21 cellular contexts compared by ENCODE assay signal in the genomic region with DNA sequence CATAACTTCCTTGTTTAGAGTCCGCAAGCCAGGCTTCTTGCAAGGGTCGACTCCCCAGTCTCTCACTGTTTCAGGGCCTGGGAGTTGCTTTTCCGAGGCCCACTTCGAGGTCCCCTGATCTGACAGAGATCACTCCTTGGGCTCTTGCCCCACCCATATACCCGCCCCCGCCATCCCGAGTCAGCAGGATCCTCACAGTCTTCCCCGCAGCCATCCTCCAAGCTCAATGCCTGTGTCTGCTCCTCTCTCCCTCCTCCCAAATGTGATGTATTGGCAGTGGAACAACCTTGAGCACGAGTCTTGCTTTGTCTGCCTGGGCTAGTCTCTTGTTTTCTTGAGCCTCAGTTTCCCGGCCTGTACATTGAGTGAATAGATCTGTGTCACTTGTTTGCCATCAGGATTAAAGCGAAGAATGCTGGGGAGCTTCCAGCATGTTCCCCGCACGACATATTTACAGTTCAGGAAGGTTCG. TPM values are rescaled to one million over a fixed set of nuclear protein-coding genes. Genes with fewer than 3 reads are reported as not detected.
DNase-seq lines count a peak whose midpoint lies in the region; ATAC-seq, FAIRE-seq and TF ChIP-seq lines count a peak whose summit lies in the region.
"Had no signal": no experiment of that assay in that cellular context is flagged by ENCODE, and none has a peak within 500 bp of the region (broad histone marks: within the 10 kb centered on the region; RNA-seq: fewer than 3 reads in every experiment).

No MANE protein-coding gene starts in this region.

- no peak for TF ChIP-seq CTCF in K562 (IDR thresholded peaks at IDR 0.05 in 2 of 3, conservative IDR thresholded peaks at IDR 0.05 in 1 of 3; ENCODE audit: insufficient read depth in 2 of 3, low read depth in 1 of 3, low read length in 3 of 3)
- no peak for TF ChIP-seq CTCF in neural progenitor cell (IDR thresholded peaks at IDR 0.05)
- no peak for TF ChIP-seq CTCF in heart right ventricle (IDR thresholded peaks at IDR 0.05)

- TF ChIP-seq RAD21 in K562 (CRISPR knock-in tag; conservative IDR thresholded peaks at IDR 0.05 in 1 of 2, IDR thresholded peaks at IDR 0.05 in 1 of 2) = no peak

- H4K20me1 ChIP-seq in K562 (replicated peaks; ENCODE audit: control insufficient read depth, insufficient read depth, low read length) (no peaks in the 10 kb centered on the region), neural progenitor cell (ENCODE audit: low read depth) (peaks cover 92% of the 10 kb centered on the region)

- no peaks in the 10 kb centered on the region for H3K9me3 Mint-ChIP-seq in activated T-cell treated with anti-CD3 and anti-CD28 coated beads, Interleukin-2, amount 50 U/mL, for 24 hours
- peaks cover 2% of the 10 kb centered on the region for H3K9me3 Mint-ChIP-seq in neural progenitor cell

- H3K36me3 Mint-ChIP-seq in activated T-cell treated with anti-CD3 and anti-CD28 coated beads, Interleukin-2, amount 50 U/mL, for 24 hours (ENCODE audit: low read depth) = no peaks in the 10 kb centered on the region
- H3K36me3 Mint-ChIP-seq in neural progenitor cell = no peaks in the 10 kb centered on the region

- H3K27me3 ChIP-seq in H7 (ENCODE audit: control insufficient read depth, insufficient read depth, low read length) = peaks cover 100% of the 10 kb centered on the region
- H3K27me3 ChIP-seq in K562 (ENCODE audit: control insufficient read depth in 2 of 2, insufficient read depth in 2 of 2, low read length in 2 of 2) = no peaks in the 10 kb centered on the region
- H3K27me3 ChIP-seq in neural progenitor cell = peaks cover 100% of the 10 kb centered on the region
- H3K27me3 ChIP-seq in heart right ventricle = peaks cover 69 to 100% (median 100%) of the 10 kb centered on the region in 7 donors

- no peak for TF ChIP-seq EP300 in K562 (IDR thresholded peaks at IDR 0.05; ENCODE audit: low read length)

- no peak for TF ChIP-seq POLR2A in K562 (conservative IDR thresholded peaks at IDR 0.05)

- in situ Hi-C loops in K562 (cut with MboI) = no loop called here

- peaks cover 88% of the 10 kb centered on the region for H3K27me3 Mint-ChIP-seq in activated T-cell treated with anti-CD3 and anti-CD28 coated beads, Interleukin-2, amount 50 U/mL, for 24 hours
- H3K27me3 Mint-ChIP-seq in neural progenitor cell (ENCODE audit: insufficient read depth, low read depth) = peaks cover 86% of the 10 kb centered on the region

- FAIRE-seq in K562 (lab: Jason Lieb, UNC) = no peak
- FAIRE-seq: HTR-8/SVneo had no signal

- no TSS peak for BruUV-seq in K562 (replicated peaks; lab: Mats Ljungman, UMichigan)

- H3K27ac ChIP-seq in K562 (ENCODE audit: extremely low read depth, low read depth, low read length) = no peak overlapping the region; the same call in 2 of the 3 replicates
- H3K27ac ChIP-seq in neural progenitor cell = no peak overlapping the region
- no peak overlapping the region for H3K27ac ChIP-seq in heart right ventricle
- H3K27ac ChIP-seq: left lung, PC-9 had no signal

- H3K9me3 ChIP-seq in K562 (replicated peaks; ENCODE audit: control insufficient read depth, insufficient read depth, low read depth, low read length) = no peaks in the 10 kb centered on the region
- no peaks in the 10 kb centered on the region for H3K9me3 ChIP-seq in neural progenitor cell (ENCODE audit: low read depth)
- no peaks in the 10 kb centered on the region for H3K9me3 ChIP-seq in heart right ventricle
- H3K9me3 ChIP-seq: left lung, MG63 had no signal

- DNase-seq in activated T-cell treated with anti-CD3 and anti-CD28 coated beads, Interleukin-2, amount 50 U/mL, for 24 hours = peak; percentile 44
- DNase-seq in activated T-cell treated with anti-CD3 and anti-CD28 coated beads, Interleukin-2, amount 50 U/mL, for 1 hour = no peak
- peak; percentile 65 for DNase-seq in H7
- no peak for DNase-seq in K562 (ENCODE audit: extremely low read depth in 1 of 4, low spot score in 3 of 4)
- DNase-seq in neural progenitor cell (ENCODE audit: low spot score) = no peak
- no peak for DNase-seq in NCI-H2081 treated with DMSO at 0.1 percent for 48 hours (lab: John Stamatoyannopoulos, UW)
- DNase-seq in heart right ventricle = no peak
- DNase-seq: amniotic stem cell, Calu3, cerebellar nuclear complex, hypothalamus, left lung, MG63, NCI-H2107, PC-9 had no signal

- CTCF ChIA-PET in K562 (lab: Yijun Ruan, JAX; ENCODE audit: low intra/inter-chr PET ratio) = no interaction called here

- peaks cover 49% of the 10 kb centered on the region for H3F3A ChIP-seq in neural progenitor cell (ENCODE audit: low read depth)

- H3K4me2 ChIP-seq in K562 (ENCODE audit: insufficient read depth, low read length) = peak overlapping the region; percentile 32; the same call in 1 of the 2 replicates
- peak overlapping the region; percentile 71 for H3K4me2 ChIP-seq in neural progenitor cell
- H3K4me2 ChIP-seq: PC-9 had no signal

- 73% methylated on average over 10 of the region's 14 CpGs for WGBS in K562 (ENCODE audit: insufficient coverage, low coverage, missing lambda C conversion rate)
- 4 to 7% methylated on average over 14 of the region's 14 CpGs for WGBS in heart right ventricle, 2 donors

- H3K79me2 ChIP-seq in K562 (ENCODE audit: control insufficient read depth, insufficient read depth, low read length) (peaks cover 8% of the 10 kb centered on the region), neural progenitor cell (ENCODE audit: low read depth) (no peaks in the 10 kb centered on the region)

- H3K9ac ChIP-seq in K562 (ENCODE audit: insufficient read depth in 1 of 2, low read depth in 2 of 2, low read length in 2 of 2) = no peak overlapping the region
- no peak overlapping the region for H3K9ac ChIP-seq in neural progenitor cell

- H2AFZ ChIP-seq in K562 (ENCODE audit: low read depth, low read length) (peak overlapping the region; percentile 70), neural progenitor cell (replicated peaks) (no peak overlapping the region)
- H2AFZ ChIP-seq: PC-9 had no signal

- peak overlapping the region; percentile 10 for H3K27ac Mint-ChIP-seq in activated T-cell treated with anti-CD3 and anti-CD28 coated beads, Interleukin-2, amount 50 U/mL, for 24 hours
- no peak overlapping the region for H3K27ac Mint-ChIP-seq in neural progenitor cell

- no peak overlapping the region for H3K4me3 ChIP-seq in H7 (ENCODE audit: insufficient read depth, low read depth, low read length)
- no peak overlapping the region for H3K4me3 ChIP-seq in K562
- no peak overlapping the region for H3K4me3 ChIP-seq in neural progenitor cell
- no peak overlapping the region for H3K4me3 ChIP-seq in heart right ventricle
- H3K4me3 ChIP-seq: left lung, MG63, PC-9 had no signal

- H3K4me1 Mint-ChIP-seq in activated T-cell treated with anti-CD3 and anti-CD28 coated beads, Interleukin-2, amount 50 U/mL, for 24 hours (ENCODE audit: low read depth) = peaks cover 70% of the 10 kb centered on the region
- peaks cover 31% of the 10 kb centered on the region for H3K4me1 Mint-ChIP-seq in neural progenitor cell

- H3K36me3 ChIP-seq in H7 (replicated peaks; ENCODE audit: control insufficient read depth, insufficient read depth, low read length) = no peaks in the 10 kb centered on the region
- H3K36me3 ChIP-seq in K562 (ENCODE audit: control insufficient read depth, insufficient read depth, low read length) = peaks cover 13% of the 10 kb centered on the region
- H3K36me3 ChIP-seq in neural progenitor cell = no peaks in the 10 kb centered on the region
- no peaks in the 10 kb centered on the region for H3K36me3 ChIP-seq in heart right ventricle
- H3K36me3 ChIP-seq: left lung, MG63 had no signal

- H3K4me3 Mint-ChIP-seq in activated T-cell treated with anti-CD3 and anti-CD28 coated beads, Interleukin-2, amount 50 U/mL, for 24 hours = peak overlapping the region; percentile 13
- H3K4me3 Mint-ChIP-seq in neural progenitor cell = peak overlapping the region; percentile 19

- H3K4me1 ChIP-seq in K562 (replicated peaks in 1 of 2; ENCODE audit: control insufficient read depth in 2 of 2, insufficient read depth in 2 of 2, low read length in 2 of 2) (peaks cover 9 to 14% of the 10 kb centered on the region in 2 experiments; a peak in 4 of 5 replicates), neural progenitor cell (peaks cover 38% of the 10 kb centered on the region), heart right ventricle (peaks cover 6 to 58% (median 39%) of the 10 kb centered on the region in 9 donors)

- intact Hi-C loops in K562 (cut with micrococcal nuclease) (no loop called here), heart right ventricle (cut with DNase I) (no loop called here)

- ATAC-seq in K562 (no peak), HG02571 (IDR thresholded peaks at IDR 0.05; ENCODE audit: unreplicated experiment) (no peak), heart right ventricle (no peak)
- ATAC-seq: left lung, sciatic nerve had no signal

- no peaks in the 10 kb centered on the region for H3K9me1 ChIP-seq in K562 (ENCODE audit: control insufficient read depth, insufficient read depth, low read length)

- POLR2A ChIA-PET in K562 (lab: Yijun Ruan, JAX) = interaction anchor here (1.7 kb wide), 1 partner anchor 9 kb away, joined by 8 read pairs; a partner anchor contains a TSS

RNA-seq across cellular contexts. Expression of a gene that starts 2.4 kb away (rescaled TPM):
- total RNA-seq in H7 (2014; rRNA removed; shearing (Covaris generic)) = 0.07 TPM in 1 of 2 replicates, not detected in the other
- 0.42 TPM in 1 of 2 replicates, not detected in the other for total RNA-seq in K562 (2011; cell fraction: chromatin; rRNA removed; ENCODE audit: low replicate concordance)
- 0.33 TPM in 1 of 2 replicates, not detected in the other for total RNA-seq in K562 (2011; cell fraction: nucleolus; rRNA removed)
- total RNA-seq in K562 (2011; cell fraction: nucleoplasm; rRNA removed) = 0.38 TPM in 1 of 2 replicates, not detected in the other
- total RNA-seq in K562 (2014; rRNA removed) (0.36 and 0.37 TPM in 2 replicates), K562 (2014; rRNA removed; fragmentation: Illumina TruSeq; extraction: Trizol) (0.07 and 0.13 TPM in 2 replicates), K562 (2015; rRNA removed; fragmentation: Illumina TruSeq; extraction: Trizol) (0.07 TPM in 1 of 2 replicates, not detected in the other), K562 (2021) (0.40 and 0.58 TPM in 2 replicates), neural progenitor cell (ENCODE audit: low replicate concordance) (0.15 and 0.21 TPM in 2 replicates), heart right ventricle (not detected)
- polyA plus RNA-seq in K562 (2011; rRNA removed) (0.08 TPM in 1 of 2 replicates, not detected in the other), K562 (2014; fragmentation: Illumina TruSeq; extraction: Trizol) (0.09 and 0.12 TPM in 2 replicates), K562 (2014; fragmentation: Nextera tagmentation; extraction: Ambion mirVana) (not detected), K562 (2014; rRNA removed) (0.05 and 0.37 TPM in 2 replicates), heart right ventricle (not detected)
- 0.10 TPM in 1 of 2 replicates, not detected in the other for polyA plus RNA-seq in K562 (2011; cell fraction: cytosol; rRNA removed)
- polyA plus RNA-seq in K562 (2011; cell fraction: nucleus; rRNA removed) = 0.20 TPM in 1 of 2 replicates, not detected in the other
- polyA plus RNA-seq in K562 (2012) = 0.26 and 0.44 TPM in 2 replicates
- not detected in 2 replicates for polyA minus RNA-seq in K562 (2011; rRNA and poly(A)+ RNA removed)
- polyA minus RNA-seq in K562 (2011; cell fraction: cytosol; rRNA and poly(A)+ RNA removed) = not detected in 2 replicates
- polyA minus RNA-seq in K562 (2011; cell fraction: nucleus; rRNA and poly(A)+ RNA removed) = not detected in 2 replicates
- total RNA-seq: Calu3, G401, left lung, osteocyte, PC-9, sciatic nerve had no signal
- polyA plus RNA-seq: AG04450 had no signal

RNA-seq across cellular contexts. Expression of a gene that starts 8.6 kb away (rescaled TPM):
- total RNA-seq in H7 (2014; rRNA removed; shearing (Covaris generic)) = 338 and 359 TPM in 2 replicates
- 149 and 187 TPM in 2 replicates for total RNA-seq in K562 (2011; cell fraction: chromatin; rRNA removed; ENCODE audit: low replicate concordance)
- total RNA-seq in K562 (2011; cell fraction: nucleolus; rRNA removed) = 124 and 136 TPM in 2 replicates
- total RNA-seq in K562 (2011; cell fraction: nucleoplasm; rRNA removed) = 122 and 148 TPM in 2 replicates
- 167 and 343 TPM in 2 replicates for total RNA-seq in K562 (2014; rRNA removed)
- total RNA-seq in K562 (2014; rRNA removed; fragmentation: Illumina TruSeq; extraction: Trizol) = 175 and 182 TPM in 2 replicates
- 176 TPM in 2 replicates for total RNA-seq in K562 (2015; rRNA removed; fragmentation: Illumina TruSeq; extraction: Trizol)
- 184 and 188 TPM in 2 replicates for total RNA-seq in K562 (2021)
- polyA plus RNA-seq in K562 (2011; rRNA removed) = 284 and 291 TPM in 2 replicates
- 229 and 238 TPM in 2 replicates for polyA plus RNA-seq in K562 (2011; cell fraction: cytosol; rRNA removed)
- polyA plus RNA-seq in K562 (2011; cell fraction: nucleus; rRNA removed) = 508 and 513 TPM in 2 replicates
- 240 and 296 TPM in 2 replicates for polyA plus RNA-seq in K562 (2012)
- 225 and 269 TPM in 2 replicates for polyA plus RNA-seq in K562 (2014; fragmentation: Illumina TruSeq; extraction: Trizol)
- polyA plus RNA-seq in K562 (2014; fragmentation: Nextera tagmentation; extraction: Ambion mirVana) = 100 to 1,000 TPM; 597 to 761 TPM
- 226 and 272 TPM in 2 replicates for polyA plus RNA-seq in K562 (2014; rRNA removed)
- polyA minus RNA-seq in K562 (2011; rRNA and poly(A)+ RNA removed) = 277 and 350 TPM in 2 replicates
- polyA minus RNA-seq in K562 (2011; cell fraction: cytosol; rRNA and poly(A)+ RNA removed) = 163 and 167 TPM in 2 replicates
- polyA minus RNA-seq in K562 (2011; cell fraction: nucleus; rRNA and poly(A)+ RNA removed) = 142 and 231 TPM in 2 replicates
- 245 and 249 TPM in 2 replicates for total RNA-seq in neural progenitor cell (ENCODE audit: low replicate concordance)
- 10 to 100 TPM; 24.4 to 40.9 (median 30.4) TPM for total RNA-seq in heart right ventricle
- 10 to 100 TPM; 11.4 to 42.0 TPM for polyA plus RNA-seq in heart right ventricle

RNA-seq across cellular contexts. Expression of a gene that starts 9.8 kb away (rescaled TPM):
- total RNA-seq in H7 (2014; rRNA removed; shearing (Covaris generic)) = not detected in 2 replicates
- 2.2 and 9.0 TPM in 2 replicates for total RNA-seq in K562 (2011; cell fraction: chromatin; rRNA removed; ENCODE audit: low replicate concordance)
- total RNA-seq in K562 (2011; cell fraction: nucleolus; rRNA removed) = 13.3 and 15.8 TPM in 2 replicates
- total RNA-seq in K562 (2011; cell fraction: nucleoplasm; rRNA removed) = 5.8 and 6.7 TPM in 2 replicates
- total RNA-seq in K562 (2014; rRNA removed) (26.8 and 42.7 TPM in 2 replicates), K562 (2014; rRNA removed; fragmentation: Illumina TruSeq; extraction: Trizol) (0.41 and 0.58 TPM in 2 replicates), K562 (2015; rRNA removed; fragmentation: Illumina TruSeq; extraction: Trizol) (7.4 and 9.6 TPM in 2 replicates), K562 (2021) (43.2 and 43.5 TPM in 2 replicates), neural progenitor cell (ENCODE audit: low replicate concordance) (0.12 TPM in 1 of 2 replicates, not detected in the other), heart right ventricle (not detected)
- polyA plus RNA-seq in K562 (2011; rRNA removed) (1.2 and 2.8 TPM in 2 replicates), K562 (2014; fragmentation: Illumina TruSeq; extraction: Trizol) (0.55 and 2.8 TPM in 2 replicates), K562 (2014; fragmentation: Nextera tagmentation; extraction: Ambion mirVana) (not detected), K562 (2014; rRNA removed) (20.5 and 24.5 TPM in 2 replicates), heart right ventricle (not detected)
- 4.1 and 13.3 TPM in 2 replicates for polyA plus RNA-seq in K562 (2011; cell fraction: cytosol; rRNA removed)
- polyA plus RNA-seq in K562 (2011; cell fraction: nucleus; rRNA removed) = 3.4 and 9.2 TPM in 2 replicates
- 7.9 and 14.4 TPM in 2 replicates for polyA plus RNA-seq in K562 (2012)
- polyA minus RNA-seq in K562 (2011; rRNA and poly(A)+ RNA removed) = 0.33 and 0.56 TPM in 2 replicates
- polyA minus RNA-seq in K562 (2011; cell fraction: cytosol; rRNA and poly(A)+ RNA removed) = 8.2 and 15.7 TPM in 2 replicates
- polyA minus RNA-seq in K562 (2011; cell fraction: nucleus; rRNA and poly(A)+ RNA removed) = 4.8 and 5.0 TPM in 2 replicates
- total RNA-seq: Calu3, G401, left lung, osteocyte, PC-9, sciatic nerve had no signal
- polyA plus RNA-seq: AG04450 had no signal

Comparison
In these comparisons a context has a peak if more than half of its experiments do, and no peak if none do; other contexts are left out.
1. DNase-seq: peak in activated T-cell treated with anti-CD3 and anti-CD28 coated beads, Interleukin-2, amount 50 U/mL, for 24 hours (single experiment) and H7 (single experiment); none in activated T-cell treated with anti-CD3 and anti-CD28 coated beads, Interleukin-2, amount 50 U/mL, for 1 hour (single experiment), K562 (0 of 4), neural progenitor cell (single experiment), NCI-H2081 treated with DMSO at 0.1 percent for 48 hours (single experiment) and heart right ventricle (0 of 2).